18 cellular contexts compared by ENCODE assay signal in the genomic region with DNA sequence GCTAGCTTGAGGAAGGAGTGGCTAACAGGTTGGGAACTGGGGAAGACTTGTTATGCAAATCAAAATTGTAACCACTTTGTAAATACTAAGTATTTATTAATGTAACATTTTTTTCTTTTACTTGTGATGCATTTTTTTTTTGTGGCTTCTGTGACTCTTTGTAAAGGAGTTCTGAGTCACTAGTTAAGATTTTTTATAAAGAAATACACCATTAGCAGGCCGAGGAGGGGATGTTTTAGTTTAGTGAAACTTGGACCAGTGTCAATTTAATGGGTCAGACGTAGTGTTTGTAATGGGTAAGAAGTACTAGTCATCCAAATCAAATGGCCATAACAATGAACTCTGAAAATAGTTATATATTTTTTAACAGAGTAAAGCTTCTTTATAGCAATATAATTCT. TPM values are rescaled to one million over a fixed set of nuclear protein-coding genes. Genes with fewer than 3 reads are reported as not detected.
DNase-seq lines count a peak whose midpoint lies in the region; ATAC-seq, FAIRE-seq and TF ChIP-seq lines count a peak whose summit lies in the region.
"Had no signal": no experiment of that assay in that cellular context is flagged by ENCODE, and none has a peak within 500 bp of the region (broad histone marks: within the 10 kb centered on the region; RNA-seq: fewer than 3 reads in every experiment).

No MANE protein-coding gene starts in this region.

- H3K4me3 ChIP-seq in A549 (no peak overlapping the region), GM12878 (no peak overlapping the region)
- H3K4me3 ChIP-seq: tibial nerve had no signal

- no peak for TF ChIP-seq CTCF in A549 (IDR thresholded peaks at IDR 0.05)
- TF ChIP-seq CTCF in GM12878 (IDR thresholded peaks at IDR 0.05 in 2 of 3, conservative IDR thresholded peaks at IDR 0.05 in 1 of 3; ENCODE audit: control insufficient read depth in 2 of 3, extremely low read depth in 1 of 3, insufficient read depth in 1 of 3, low read depth in 3 of 3, low read length in 3 of 3) = no peak

- H2AFZ ChIP-seq in GM12878 (ENCODE audit: control insufficient read depth, low read depth, low read length) = no peak overlapping the region

- peak overlapping the region in 1 of 2 experiments; percentile 36; a peak in 3 of 6 replicates for H3K27ac ChIP-seq in A549
- no peak overlapping the region for H3K27ac ChIP-seq in GM12878 (ENCODE audit: control insufficient read depth, insufficient read depth)
- H3K27ac ChIP-seq: tibial nerve had no signal

- DNase-seq in A549 (ENCODE audit: low read depth in 1 of 2, low spot score in 1 of 2) (peak in 1 of 2 experiments; percentile 11), HPDE6-E6E7 (ENCODE audit: extremely low spot score) (peak; percentile 36), GM12878 (ENCODE audit: low read depth, low spot score) (no peak), foreskin melanocyte (peak; percentile 14), GM12891 (ENCODE audit: insufficient read length, low spot score) (no peak), hypothalamus (lab: John Stamatoyannopoulos, UW) (no peak)
- DNase-seq: activated CD8-positive, alpha-beta memory T cell treated with anti-CD3 and anti-CD28 coated beads for 24 hours; activated naive CD4-positive, alpha-beta T cell treated with anti-CD3 and anti-CD28 coated beads, Interleukin-2, amount 50 U/mL, for 16 hours; H7; head of caudate nucleus; NCI-H1105 treated with DMSO at 0.1 percent for 48 hours; NCI-H524; stimulated activated CD4-positive, alpha-beta T cell treated with anti-CD3 and anti-CD28 coated beads, Interleukin-12 subunit alpha, Interleukin-12 subunit beta, amount 100 ng/mL, for 4 hours had no signal

- H4K20me1 ChIP-seq in GM12878 (ENCODE audit: control insufficient read depth, insufficient read depth) = no peaks in the 10 kb centered on the region

- H3K27me3 ChIP-seq in GM12878 (replicated peaks in 1 of 2; ENCODE audit: control insufficient read depth in 2 of 2, insufficient read depth in 2 of 2, low read length in 1 of 2) = no peaks in the 10 kb centered on the region
- H3K27me3 ChIP-seq: tibial nerve had no signal

- no peak for TF ChIP-seq POLR2A in A549 (IDR thresholded peaks at IDR 0.05; ENCODE audit: low read length)
- no peak for TF ChIP-seq POLR2A in GM12878 (IDR thresholded peaks at IDR 0.05; ENCODE audit: low read depth, low read length)
- TF ChIP-seq POLR2A in GM12891 (IDR thresholded peaks at IDR 0.05; ENCODE audit: low read depth, low read length) = no peak

- FAIRE-seq in A549 (lab: Jason Lieb, UNC) (no peak), GM12878 (lab: Jason Lieb, UNC) (no peak), GM12891 (lab: Jason Lieb, UNC) (no peak)
- FAIRE-seq: A204.1 had no signal

- intact Hi-C loops in GM12878 (cut with micrococcal nuclease; ENCODE audit: unreplicated experiment) = loop anchor here (5.0 kb wide), 1 partner anchor 115 kb away; no protein-coding TSS in a partner anchor

- SMC1A ChIA-PET in GM12878 (lab: Charles Lee; ENCODE audit: uncharacterized antibody, unreplicated experiment) = interaction anchor here (1.4 to 2.4 kb wide), 4 partner anchors 9 to 117 kb away, joined by 3 to 7 read pairs (median 6); no protein-coding TSS in a partner anchor

- ATAC-seq in A549 (no peak), GM12878 (peak; percentile 47; the same call in 2 of the 3 replicates), GM19328 (IDR thresholded peaks at IDR 0.05; ENCODE audit: unreplicated experiment) (no peak), GM18868 (IDR thresholded peaks at IDR 0.05; ENCODE audit: unreplicated experiment) (no peak)
- ATAC-seq: Right ventricle myocardium inferior had no signal

- WGBS in A549 (ENCODE audit: missing lambda C conversion rate) = 12% methylated on average over 2 of the region's 2 CpGs
- WGBS in GM12878 (ENCODE audit: insufficient coverage, insufficient replicate concordance, low lambda C conversion rate, missing lambda C conversion rate) = 0% methylated on average over 2 of the region's 2 CpGs

- no peak for TF ChIP-seq EP300 in A549 (IDR thresholded peaks at IDR 0.05)
- no peak for TF ChIP-seq EP300 in GM12878 (IDR thresholded peaks at IDR 0.05; ENCODE audit: borderline replicate concordance in 1 of 2, control insufficient read depth in 1 of 2, low read depth in 2 of 2, low read length in 2 of 2)

- CTCF ChIA-PET in A549 (lab: Yijun Ruan, JAX) = interaction anchor here (0.8 to 2.8 kb wide), 3 partner anchors 11 to 119 kb away, joined by 4 to 10 read pairs (median 5); a partner anchor contains a TSS
- CTCF ChIA-PET in GM12878 (lab: Yijun Ruan, JAX) = interaction anchor here (1.0 to 1.6 kb wide), 2 partner anchors 11 to 118 kb away, joined by 4 to 5 read pairs; no protein-coding TSS in a partner anchor

- peak overlapping the region; percentile 15; the same call in 2 of the 3 replicates for H3K4me2 ChIP-seq in A549
- no peak overlapping the region for H3K4me2 ChIP-seq in GM12878 (ENCODE audit: control insufficient read depth, insufficient read depth)

- RAD21 ChIA-PET in GM12878 (lab: Charles Lee; ENCODE audit: unreplicated experiment) = interaction anchor here (1.0 kb wide), 1 partner anchor 23 kb away, joined by 3 read pairs; no protein-coding TSS in a partner anchor

- in situ Hi-C loops in GM12878 (cut with MboI) = no loop called here

- H3K79me2 ChIP-seq in GM12878 (ENCODE audit: control insufficient read depth, insufficient read depth, low read length) = no peaks in the 10 kb centered on the region

- POLR2A ChIA-PET in A549 (lab: Yijun Ruan, JAX) = interaction anchor here (1.4 kb wide), 1 partner anchor 952 kb away, joined by 3 read pairs; no protein-coding TSS in a partner anchor
- POLR2A ChIA-PET in GM12878 (lab: Charles Lee) = no interaction called here

- H3K9me3 ChIP-seq in A549 = no peaks in the 10 kb centered on the region
- H3K9me3 ChIP-seq in GM12878 (replicated peaks; ENCODE audit: control insufficient read depth, insufficient read depth, low read length) = no peaks in the 10 kb centered on the region; the same call in 2 of the 3 replicates
- H3K9me3 ChIP-seq: tibial nerve had no signal

- TF ChIP-seq RAD21 in A549 (conservative IDR thresholded peaks at IDR 0.05 in 1 of 2, IDR thresholded peaks at IDR 0.05 in 1 of 2) (no peak), GM12878 (IDR thresholded peaks at IDR 0.05; ENCODE audit: insufficient read depth, low read depth, low read length) (no peak)

- no peak overlapping the region for H3K9ac ChIP-seq in GM12878 (ENCODE audit: control insufficient read depth, insufficient read depth, low read length)

- no peaks in the 10 kb centered on the region for H3K36me3 ChIP-seq in GM12878 (ENCODE audit: control insufficient read depth in 2 of 2, insufficient read depth in 2 of 2, low read length in 1 of 2)
- H3K36me3 ChIP-seq: tibial nerve had no signal

- no TSS peak for BruUV-seq in GM12878 (replicated peaks; lab: Mats Ljungman, UMichigan)

- H3K4me1 ChIP-seq in A549 = peaks cover 25% of the 10 kb centered on the region
- H3K4me1 ChIP-seq in GM12878 (ENCODE audit: control insufficient read depth, insufficient read depth, low read length) = no peaks in the 10 kb centered on the region

TF ChIP-seq in A549, 52 proteins besides CTCF, POLR2A, EP300 and RAD21 (continues in another document):
- TF ChIP-seq ZFP36 (IDR thresholded peaks at IDR 0.05; ENCODE audit: borderline replicate concordance, partially characterized antibody) = no peak
- TF ChIP-seq CEBPB (IDR thresholded peaks at IDR 0.05) = no peak
- no peak for TF ChIP-seq SMC3 (IDR thresholded peaks at IDR 0.05)
- no peak for TF ChIP-seq CBX8 (IDR thresholded peaks at IDR 0.05)

TF ChIP-seq in GM12878, 131 proteins besides CTCF, POLR2A, EP300 and RAD21 (continues in another document):
- TF ChIP-seq STAT1 (conservative IDR thresholded peaks at IDR 0.05) = no peak
- TF ChIP-seq RB1 (IDR thresholded peaks at IDR 0.05; ENCODE audit: borderline replicate concordance) = no peak

TF ChIP-seq in GM12891, 5 proteins besides CTCF, POLR2A, EP300 and RAD21:
- TF ChIP-seq POU2F2 (IDR thresholded peaks at IDR 0.05; ENCODE audit: low read depth, low read length) = no peak
- TF ChIP-seq POLR2AphosphoS5 (IDR thresholded peaks at IDR 0.05; ENCODE audit: low read depth, low read length) = no peak
- no peak for TF ChIP-seq SPI1 (IDR thresholded peaks at IDR 0.05; ENCODE audit: low read depth, low read length)
- TF ChIP-seq PAX5 (IDR thresholded peaks at IDR 0.05; ENCODE audit: insufficient read depth, low read length, severe bottlenecking) = no peak
- TF ChIP-seq TAF1 (IDR thresholded peaks at IDR 0.05; ENCODE audit: low read depth, low read length) = no peak
TF ChIP-seq in GM12891: peak in this region for 0.

RNA-seq across cellular contexts. Expression of a gene that starts 43.1 kb away (rescaled TPM):
- polyA plus RNA-seq in A549 (2011; rRNA removed) = 1.6 and 1.9 TPM in 2 replicates
- 0.22 and 0.29 TPM in 2 replicates for polyA plus RNA-seq in A549 (2012; cell fraction: cytosol; rRNA removed)
- 0.21 and 1.00 TPM in 2 replicates for polyA plus RNA-seq in A549 (2012; cell fraction: nucleus; rRNA removed)
- polyA plus RNA-seq in A549 (2017; fragmentation: RNase III; extraction: RNeasy Plus Mini Kit Qiagen cat#74134 plus additional on column Dnase treatment) = 0.22 to 0.37 TPM (median 0.27 TPM) in 3 replicates
- polyA minus RNA-seq in A549 (2011; rRNA and poly(A)+ RNA removed) = 6.7 and 11.2 TPM in 2 replicates
- total RNA-seq in GM12878 (2013; cell fraction: nucleolus; rRNA removed) = 12.9 and 14.3 TPM in 2 replicates
- total RNA-seq in GM12878 (2014; rRNA removed) = 4.9 and 6.6 TPM in 2 replicates
- 4.7 and 5.7 TPM in 2 replicates for total RNA-seq in GM12878 (2014; rRNA removed; fragmentation: Illumina TruSeq; extraction: Trizol)
- total RNA-seq in GM12878 (2021) = 5.3 and 5.9 TPM in 2 replicates
- 1.2 TPM for polyA plus RNA-seq in GM12878 (2011; ENCODE audit: low read depth)
- polyA plus RNA-seq in GM12878 (2011; rRNA removed) = 2.2 and 2.4 TPM in 2 replicates
- 0.82 and 1.7 TPM in 2 replicates for polyA plus RNA-seq in GM12878 (2011; cell fraction: cytosol; rRNA removed)
- polyA plus RNA-seq in GM12878 (2011; cell fraction: nucleus; rRNA removed) = 2.8 and 4.0 TPM in 2 replicates
- 2.1 TPM in 2 replicates for polyA plus RNA-seq in GM12878 (2012)
- polyA plus RNA-seq in GM12878 (2014; fragmentation: Illumina TruSeq; extraction: Trizol) = 2.6 and 3.0 TPM in 2 replicates
- polyA plus RNA-seq in GM12878 (2014; fragmentation: Nextera tagmentation; extraction: Ambion mirVana) = 1 to 10 TPM in 1 of 2 experiments, under 1 TPM in 1; 0.35 to 2.0 TPM
- polyA plus RNA-seq in GM12878 (2014; rRNA removed) = 1.2 and 1.5 TPM in 2 replicates
- polyA plus RNA-seq in GM12878 (2016; fragmentation: Nextera tagmentation; extraction: Ambion mirVana) = 1 to 10 TPM; 1.0 to 1.2 TPM
- polyA minus RNA-seq in GM12878 (2011; rRNA and poly(A)+ RNA removed) = 10.9 and 18.8 TPM in 2 replicates
- 1.5 and 2.9 TPM in 2 replicates for polyA minus RNA-seq in GM12878 (2011; cell fraction: cytosol; rRNA and poly(A)+ RNA removed)
- polyA minus RNA-seq in GM12878 (2011; cell fraction: nucleus; rRNA and poly(A)+ RNA removed) = 15.8 and 24.0 TPM in 2 replicates
- 0.21 TPM for polyA plus RNA-seq in GM12891 (2012; ENCODE audit: low read depth, missing spikeins)

Comparison
In these comparisons a context has a peak if more than half of its experiments do, and no peak if none do; other contexts are left out.
1. DNase-seq: peak in HPDE6-E6E7 (single experiment) and foreskin melanocyte (single experiment); none in GM12878 (single experiment), GM12891 (single experiment) and hypothalamus (0 of 51).